8 cellular contexts compared by ENCODE assay signal in genomic region chr4:185204238-185204910, GRCh38. TPM values are rescaled to one million over a fixed set of nuclear protein-coding genes. Genes with fewer than 3 reads are reported as not detected.
DNase-seq lines count a peak whose midpoint lies in the region; TF ChIP-seq lines count a peak whose summit lies in the region.

No MANE protein-coding gene starts in this region.

- H3K4me3 ChIP-seq in LNCaP clone FGC (ENCODE audit: low read depth, low read length) = peak overlapping the region; percentile 73
- H3K4me3 ChIP-seq in brain microvascular endothelial cell (ENCODE audit: low read depth, low read length) = peak overlapping the region; percentile 55
- peak overlapping the region; percentile 55 for H3K4me3 ChIP-seq in mesodermal cell (ENCODE audit: extremely low read depth, insufficient read depth, low read length, poor library complexity, severe bottlenecking)

- H3K36me3 ChIP-seq in brain microvascular endothelial cell (replicated peaks) = no peaks in the 10 kb centered on the region
- H3K36me3 ChIP-seq in mesodermal cell (ENCODE audit: control insufficient read depth, insufficient read depth, low read length) = peaks cover 4% of the 10 kb centered on the region

- in situ Hi-C loops in brain microvascular endothelial cell (cut with HindIII; ENCODE audit: low pct_ligation_motif_present, low sequenced_read_pairs) = no loop called here

- TF ChIP-seq CTCF in LNCaP clone FGC (IDR thresholded peaks at IDR 0.05; ENCODE audit: control insufficient read depth, extremely low read depth, insufficient read depth) = peak; percentile 45
- no peak for TF ChIP-seq CTCF in brain microvascular endothelial cell (IDR thresholded peaks at IDR 0.05; ENCODE audit: low read depth, low read length, missing control alignments)

- H3K27ac ChIP-seq in brain microvascular endothelial cell (peak overlapping the region; percentile 86), mesodermal cell (ENCODE audit: low read depth, low read length, severe bottlenecking) (peak overlapping the region; percentile 30)

- peaks cover 4% of the 10 kb centered on the region for H3K4me1 ChIP-seq in mesodermal cell (ENCODE audit: control insufficient read depth, insufficient read depth, low read length, poor library complexity, severe bottlenecking)

- H3K9me3 ChIP-seq in mesodermal cell (ENCODE audit: control insufficient read depth, low read length) = no peaks in the 10 kb centered on the region

- WGBS in mesodermal cell (ENCODE audit: insufficient coverage in 2 of 2), 2 experiments = 100% methylated on average over 1 of the region's 14 CpGs

- DNase-seq in DMS79 treated with DMSO at 0.1 percent for 48 hours (lab: John Stamatoyannopoulos, UW) (peak; percentile 58), DMS79 (lab: John Stamatoyannopoulos, UW) (no peak), LNCaP clone FGC (ENCODE audit: low read depth) (peak; percentile 70), brain microvascular endothelial cell (no peak), SW 1271 (lab: John Stamatoyannopoulos, UW) (no peak), CD1c-positive myeloid dendritic cell (ENCODE audit: extremely low spot score) (no peak)
- no peak for DNase-seq in activated CD4-positive, CD25-positive, alpha-beta regulatory T cell treated with anti-CD3 and anti-CD28 coated beads, Interleukin-2, amount 50 U/mL, for 72 hours

- no peaks in the 10 kb centered on the region for H3K27me3 ChIP-seq in brain microvascular endothelial cell (replicated peaks)

RNA-seq across cellular contexts. Expression of gene CFAP97, which starts 0.6 kb away (rescaled TPM):
- 20.4 TPM for polyA plus RNA-seq in mesodermal cell (2013, experiment 1 of 2)
- 21.3 TPM for polyA plus RNA-seq in mesodermal cell (2013, experiment 2 of 2)

RNA-seq across cellular contexts. Expression of gene SNX25, which starts 5.0 kb away (rescaled TPM):
- polyA plus RNA-seq in mesodermal cell (2013, experiment 1 of 2) = 14.3 TPM
- 16.3 TPM for polyA plus RNA-seq in mesodermal cell (2013, experiment 2 of 2)

Comparison
In these comparisons a context has a peak if more than half of its experiments do, and no peak if none do; other contexts are left out.
1. DNase-seq: peak in DMS79 treated with DMSO at 0.1 percent for 48 hours (single experiment) and LNCaP clone FGC (single experiment); none in DMS79 (single experiment), brain microvascular endothelial cell (single experiment), SW 1271 (0 of 2), CD1c-positive myeloid dendritic cell (single experiment) and activated CD4-positive, CD25-positive, alpha-beta regulatory T cell treated with anti-CD3 and anti-CD28 coated beads, Interleukin-2, amount 50 U/mL, for 72 hours (single experiment).
2. Peak in every context shown above with its lines, with median percentiles within 50 percentile points of each other: H3K4me3 ChIP-seq.